ENCODE assay signal across 25 cellular contexts in genomic region chr7:51249187-51249945, GRCh38.
DNase-seq lines count a peak whose midpoint lies in the region; ATAC-seq, FAIRE-seq and TF ChIP-seq lines count a peak whose summit lies in the region.
"Had no signal": no experiment of that assay in that cellular context is flagged by ENCODE, and none has a peak within 500 bp of the region (broad histone marks: within the 10 kb centered on the region; RNA-seq: fewer than 3 reads in every experiment).

No MANE protein-coding gene starts in this region.

- no peaks in the 10 kb centered on the region for H3K27me3 Mint-ChIP-seq in stimulated activated naive CD8-positive, alpha-beta T cell treated with anti-CD3 and anti-CD28 coated beads, Interleukin-15, amount 100 ng/mL, for 72 hours
- H3K27me3 Mint-ChIP-seq: CD4-positive, alpha-beta T cell had no signal

- TF ChIP-seq CTCF in bronchial epithelial cell (IDR thresholded peaks at IDR 0.05; ENCODE audit: insufficient read depth, low read length, severe bottlenecking) (no peak), left lung (IDR thresholded peaks at IDR 0.05) (no peak)

- H3K4me3 Mint-ChIP-seq in stimulated activated naive CD8-positive, alpha-beta T cell treated with anti-CD3 and anti-CD28 coated beads, Interleukin-15, amount 100 ng/mL, for 72 hours: no peak overlapping the region
- H3K4me3 Mint-ChIP-seq: activated naive CD4-positive, alpha-beta T cell treated with anti-CD3 and anti-CD28 coated beads for 36 hours; activated T-cell treated with anti-CD3 and anti-CD28 coated beads, Interleukin-2, amount 50 U/mL, for 24 hours; CD4-positive, alpha-beta T cell; natural killer cell treated with Interleukin-12 subunit alpha and Interleukin-12 subunit beta and Interleukin-15 and Interleukin-18, amount 100 ng/mL, for 72 hours had no signal

- H3K9me3 ChIP-seq in left lung: no peaks in the 10 kb centered on the region
- H3K9me3 ChIP-seq: esophagus squamous epithelium, ovary, right lobe of liver, vagina had no signal

- DNase-seq in HT-29 (ENCODE audit: low spot score) (peak; percentile 23), bronchial epithelial cell (ENCODE audit: low read depth) (peak; percentile 93), kidney tubule cell (ENCODE audit: low spot score) (peak; percentile 91), superior temporal gyrus (ENCODE audit: extremely low spot score) (peak; percentile 64), NCI-H1417 (lab: John Stamatoyannopoulos, UW) (no peak), left lung (no peak)
- DNase-seq in stimulated activated naive CD8-positive, alpha-beta T cell treated with anti-CD3 and anti-CD28 coated beads, Interleukin-15, amount 100 ng/mL, for 72 hours: no peak
- DNase-seq: activated CD4-positive, alpha-beta T cell treated with anti-CD3 and anti-CD28 coated beads for 1 hour; activated naive CD4-positive, alpha-beta T cell treated with anti-CD3 and anti-CD28 coated beads for 36 hours; activated T-cell treated with anti-CD3 and anti-CD28 coated beads, Interleukin-2, amount 50 U/mL, for 24 hours; CD4-positive, alpha-beta T cell; central memory CD4-positive, alpha-beta T cell; esophagus squamous epithelium; HCEC 1CT; midbrain; NCI-H187 treated with DMSO at 0.1 percent for 48 hours; NCI-H345; NCI-H82; ovary; right lobe of liver; SHP77 had no signal

- H3K27me3 ChIP-seq in bronchial epithelial cell (ENCODE audit: control insufficient read depth, insufficient read depth, low read length): no peaks in the 10 kb centered on the region
- no peaks in the 10 kb centered on the region for H3K27me3 ChIP-seq in left lung
- H3K27me3 ChIP-seq: esophagus squamous epithelium, ovary, right lobe of liver, vagina had no signal

- H3K4me1 Mint-ChIP-seq in stimulated activated naive CD8-positive, alpha-beta T cell treated with anti-CD3 and anti-CD28 coated beads, Interleukin-15, amount 100 ng/mL, for 72 hours: no peaks in the 10 kb centered on the region

- FAIRE-seq in bronchial epithelial cell (lab: Jason Lieb, UNC): no peak
- FAIRE-seq: HTR-8/SVneo, TTC549 had no signal

- no peak overlapping the region for H3K27ac ChIP-seq in left lung
- H3K27ac ChIP-seq: esophagus squamous epithelium, ovary, right lobe of liver, vagina had no signal

- H3K36me3 ChIP-seq in bronchial epithelial cell (ENCODE audit: control insufficient read depth, insufficient read depth, low read length) (no peaks in the 10 kb centered on the region), left lung (no peaks in the 10 kb centered on the region)
- H3K36me3 ChIP-seq: esophagus squamous epithelium, ovary, right lobe of liver, vagina had no signal

- H3K27ac Mint-ChIP-seq in stimulated activated naive CD8-positive, alpha-beta T cell treated with anti-CD3 and anti-CD28 coated beads, Interleukin-15, amount 100 ng/mL, for 72 hours: no peak overlapping the region
- H3K27ac Mint-ChIP-seq: activated naive CD4-positive, alpha-beta T cell treated with anti-CD3 and anti-CD28 coated beads for 36 hours; activated T-cell treated with anti-CD3 and anti-CD28 coated beads, Interleukin-2, amount 50 U/mL, for 24 hours; CD4-positive, alpha-beta T cell; natural killer cell treated with Interleukin-12 subunit alpha and Interleukin-12 subunit beta and Interleukin-15 and Interleukin-18, amount 100 ng/mL, for 72 hours had no signal

- no peaks in the 10 kb centered on the region for H3K9me3 Mint-ChIP-seq in stimulated activated naive CD8-positive, alpha-beta T cell treated with anti-CD3 and anti-CD28 coated beads, Interleukin-15, amount 100 ng/mL, for 72 hours
- H3K9me3 Mint-ChIP-seq: activated naive CD4-positive, alpha-beta T cell treated with anti-CD3 and anti-CD28 coated beads for 36 hours; activated T-cell treated with anti-CD3 and anti-CD28 coated beads, Interleukin-2, amount 50 U/mL, for 24 hours; CD4-positive, alpha-beta T cell; natural killer cell treated with Interleukin-12 subunit alpha and Interleukin-12 subunit beta and Interleukin-15 and Interleukin-18, amount 100 ng/mL, for 72 hours had no signal

- ATAC-seq in stimulated activated naive CD8-positive, alpha-beta T cell treated with anti-CD3 and anti-CD28 coated beads, Interleukin-15, amount 100 ng/mL, for 72 hours: no peak
- ATAC-seq in left lung: no peak
- ATAC-seq: natural killer cell treated with Interleukin-12 subunit alpha and Interleukin-12 subunit beta and Interleukin-15 and Interleukin-18, amount 100 ng/mL, for 72 hours had no signal

- H3K4me3 ChIP-seq in bronchial epithelial cell (ENCODE audit: low read depth, low read length) (no peak overlapping the region), left lung (no peak overlapping the region)
- H3K4me3 ChIP-seq: esophagus squamous epithelium, ovary, right lobe of liver, vagina had no signal

- H3K4me1 ChIP-seq in left lung: no peaks in the 10 kb centered on the region
- H3K4me1 ChIP-seq: esophagus squamous epithelium, vagina had no signal

- intact Hi-C loops in left lung (cut with DNase I): no loop called here

Comparison
In these comparisons a context has a peak if more than half of its experiments do, and no peak if none do; other contexts are left out.
1. DNase-seq: peak in HT-29 (single experiment), bronchial epithelial cell (single experiment), kidney tubule cell (single experiment) and superior temporal gyrus (single experiment); none in NCI-H1417 (0 of 3), stimulated activated naive CD8-positive, alpha-beta T cell treated with anti-CD3 and anti-CD28 coated beads, Interleukin-15, amount 100 ng/mL, for 72 hours (0 of 2) and left lung (0 of 2).